Comparison of ENCODE assay signal across 8 cellular contexts in genomic region chr15:78762386-78762961, GRCh38. TPM values are rescaled to one million over a fixed set of nuclear protein-coding genes. Genes with fewer than 3 reads are reported as not detected.
DNase-seq lines count a peak whose midpoint lies in the region; ATAC-seq and TF ChIP-seq lines count a peak whose summit lies in the region.
"Not testable (repeated sequence)": the region's sequence is repeated elsewhere in the genome, so short reads cannot be mapped to it uniquely, and the experiment has no call there.

No MANE protein-coding gene starts in this region.

- H3K4me2 ChIP-seq in DOHH2 (ENCODE audit: low read length): peak overlapping the region; percentile 76; the same call in 1 of the 2 replicates
- not testable (repeated sequence) for H3K4me2 ChIP-seq in osteoblast (ENCODE audit: insufficient read depth, low read length)

- not testable (repeated sequence) for H3K36me3 ChIP-seq in DOHH2 (ENCODE audit: control insufficient read depth, low read length); left ventricle myocardium inferior; lower lobe of right lung; osteoblast (ENCODE audit: insufficient read depth, low read length)

- not testable (repeated sequence) for H3K4me3 Mint-ChIP-seq in activated T-cell treated with anti-CD3 and anti-CD28 coated beads, Interleukin-2, amount 50 U/mL, for 24 hours; activated naive CD8-positive, alpha-beta T cell treated with anti-CD3 and anti-CD28 coated beads, Interleukin-2, amount 10 ng/mL, durations not matched to agents 7 days and 5 days; stimulated activated naive CD8-positive, alpha-beta T cell treated with anti-CD3 and anti-CD28 coated beads, Interleukin-15, Interleukin-2, amounts not matched to agents 100 ng/mL and 50 ng/mL, for 24 hours

- H3K9me3 Mint-ChIP-seq in activated T-cell treated with anti-CD3 and anti-CD28 coated beads, Interleukin-2, amount 50 U/mL, for 24 hours; activated naive CD8-positive, alpha-beta T cell treated with anti-CD3 and anti-CD28 coated beads, Interleukin-2, amount 10 ng/mL, durations not matched to agents 7 days and 5 days; stimulated activated naive CD8-positive, alpha-beta T cell treated with anti-CD3 and anti-CD28 coated beads, Interleukin-15, Interleukin-2, amounts not matched to agents 100 ng/mL and 50 ng/mL, for 24 hours: not testable (repeated sequence)

- POLR2A ChIA-PET in activated naive CD8-positive, alpha-beta T cell treated with anti-CD3 and anti-CD28 coated beads, Interleukin-2, amount 10 ng/mL, durations not matched to agents 7 days and 5 days (lab: Charles Lee): interaction anchor here (1.5 kb wide), 1 partner anchor 49 kb away, joined by 3 read pairs; no protein-coding TSS in a partner anchor

- H3K4me1 ChIP-seq in DOHH2 (ENCODE audit: control insufficient read depth, low read length): peaks cover 58% of the 10 kb centered on the region
- peaks cover 60% of the 10 kb centered on the region for H3K4me1 ChIP-seq in left ventricle myocardium inferior
- H3K4me1 ChIP-seq in lower lobe of right lung: peaks cover 20% of the 10 kb centered on the region
- H3K4me1 ChIP-seq in osteoblast (ENCODE audit: insufficient read depth, low read length): not testable (repeated sequence)

- peaks cover 24% of the 10 kb centered on the region for H3K4me1 Mint-ChIP-seq in activated T-cell treated with anti-CD3 and anti-CD28 coated beads, Interleukin-2, amount 50 U/mL, for 24 hours (ENCODE audit: low read depth)
- H3K4me1 Mint-ChIP-seq in activated naive CD8-positive, alpha-beta T cell treated with anti-CD3 and anti-CD28 coated beads, Interleukin-2, amount 10 ng/mL, durations not matched to agents 7 days and 5 days: peaks cover 17% of the 10 kb centered on the region
- H3K4me1 Mint-ChIP-seq in stimulated activated naive CD8-positive, alpha-beta T cell treated with anti-CD3 and anti-CD28 coated beads, Interleukin-15, Interleukin-2, amounts not matched to agents 100 ng/mL and 50 ng/mL, for 24 hours (ENCODE audit: low read depth): peaks cover 35% of the 10 kb centered on the region

- not testable (repeated sequence) for H3K27me3 Mint-ChIP-seq in activated T-cell treated with anti-CD3 and anti-CD28 coated beads, Interleukin-2, amount 50 U/mL, for 24 hours; activated naive CD8-positive, alpha-beta T cell treated with anti-CD3 and anti-CD28 coated beads, Interleukin-2, amount 10 ng/mL, durations not matched to agents 7 days and 5 days; stimulated activated naive CD8-positive, alpha-beta T cell treated with anti-CD3 and anti-CD28 coated beads, Interleukin-15, Interleukin-2, amounts not matched to agents 100 ng/mL and 50 ng/mL, for 24 hours

- H3K79me2 ChIP-seq in DOHH2 (ENCODE audit: control insufficient read depth, low read length); osteoblast (ENCODE audit: insufficient read depth, low read length): not testable (repeated sequence)

- DNase-seq in activated CD4-positive, CD25-positive, alpha-beta regulatory T cell treated with anti-CD3 and anti-CD28 coated beads, Interleukin-2, amount 50 U/mL, for 72 hours: peak; percentile 30
- not testable (repeated sequence) for DNase-seq in activated T-cell treated with anti-CD3 and anti-CD28 coated beads, Interleukin-2, amount 50 U/mL, for 24 hours; left ventricle myocardium inferior
- DNase-seq in activated naive CD8-positive, alpha-beta T cell treated with anti-CD3 and anti-CD28 coated beads, Interleukin-2, amount 10 ng/mL, durations not matched to agents 7 days and 5 days: peak; percentile 30
- peak; percentile 36 for DNase-seq in lower lobe of right lung
- peak; percentile 66 for DNase-seq in osteoblast (ENCODE audit: insufficient read length, low spot score, missing footprints)

- H4K20me1 ChIP-seq in DOHH2 (ENCODE audit: control insufficient read depth, insufficient read depth, low read depth, low read length); osteoblast (ENCODE audit: insufficient read depth, low read length): not testable (repeated sequence)

- not testable (repeated sequence) for H3K36me3 Mint-ChIP-seq in activated T-cell treated with anti-CD3 and anti-CD28 coated beads, Interleukin-2, amount 50 U/mL, for 24 hours (ENCODE audit: low read depth); activated naive CD8-positive, alpha-beta T cell treated with anti-CD3 and anti-CD28 coated beads, Interleukin-2, amount 10 ng/mL, durations not matched to agents 7 days and 5 days; stimulated activated naive CD8-positive, alpha-beta T cell treated with anti-CD3 and anti-CD28 coated beads, Interleukin-15, Interleukin-2, amounts not matched to agents 100 ng/mL and 50 ng/mL, for 24 hours (ENCODE audit: low read depth)

- H2AFZ ChIP-seq in osteoblast (ENCODE audit: low read length): not testable (repeated sequence)

- not testable (repeated sequence) for H3K4me3 ChIP-seq in DOHH2 (ENCODE audit: low read length); left ventricle myocardium inferior; lower lobe of right lung; osteoblast (ENCODE audit: insufficient read depth, low read length)

- not testable (repeated sequence) for H3K27me3 ChIP-seq in DOHH2 (ENCODE audit: control insufficient read depth, low read length); left ventricle myocardium inferior (ENCODE audit: low read depth); lower lobe of right lung (ENCODE audit: low read depth); osteoblast (ENCODE audit: insufficient read depth, low read length)

- not testable (repeated sequence) for TF ChIP-seq CTCF in DOHH2 (IDR thresholded peaks at IDR 0.05; ENCODE audit: low read depth, low read length, poor library complexity, severe bottlenecking); left ventricle myocardium inferior (IDR thresholded peaks at IDR 0.05; ENCODE audit: borderline replicate concordance); lower lobe of right lung (IDR thresholded peaks at IDR 0.05); osteoblast (IDR thresholded peaks at IDR 0.05; ENCODE audit: extremely low read depth, low read depth, low read length)

- not testable (repeated sequence) for ATAC-seq in activated naive CD8-positive, alpha-beta T cell treated with anti-CD3 and anti-CD28 coated beads, Interleukin-2, amount 10 ng/mL, durations not matched to agents 7 days and 5 days (ENCODE audit: low read depth); lower lobe of right lung

- not testable (repeated sequence) for H3K9me2 ChIP-seq in DOHH2 (replicated peaks; ENCODE audit: control insufficient read depth, low read length)

- intact Hi-C loops in left ventricle myocardium inferior (cut with micrococcal nuclease); lower lobe of right lung (cut with DNase I): not testable (repeated sequence)

- peaks cover 11% of the 10 kb centered on the region for H3F3A ChIP-seq in DOHH2 (ENCODE audit: control insufficient read depth, insufficient read depth)

- peak overlapping the region; percentile 94 for H3K27ac Mint-ChIP-seq in activated T-cell treated with anti-CD3 and anti-CD28 coated beads, Interleukin-2, amount 50 U/mL, for 24 hours
- H3K27ac Mint-ChIP-seq in activated naive CD8-positive, alpha-beta T cell treated with anti-CD3 and anti-CD28 coated beads, Interleukin-2, amount 10 ng/mL, durations not matched to agents 7 days and 5 days: peak overlapping the region; percentile 92
- peak overlapping the region; percentile 92 for H3K27ac Mint-ChIP-seq in stimulated activated naive CD8-positive, alpha-beta T cell treated with anti-CD3 and anti-CD28 coated beads, Interleukin-15, Interleukin-2, amounts not matched to agents 100 ng/mL and 50 ng/mL, for 24 hours

- H3K27ac ChIP-seq in DOHH2 (ENCODE audit: low read depth, low read length); lower lobe of right lung; osteoblast (ENCODE audit: low read depth, low read length): not testable (repeated sequence)
- H3K27ac ChIP-seq in left ventricle myocardium inferior (replicated peaks): peak overlapping the region; percentile 68

- not testable (repeated sequence) for H3K9me3 ChIP-seq in DOHH2 (ENCODE audit: control insufficient read depth, insufficient read depth, low read length); left ventricle myocardium inferior (replicated peaks); lower lobe of right lung; osteoblast (ENCODE audit: low read depth, low read length)

RNA-seq across cellular contexts. Expression of gene ADAMTS7, which starts 48.8 kb away (rescaled TPM):
- total RNA-seq in activated naive CD8-positive, alpha-beta T cell treated with anti-CD3 and anti-CD28 coated beads, Interleukin-2, amount 10 ng/mL, durations not matched to agents 7 days and 5 days: under 1 TPM in 1 of 2 experiments, not detected in 1; 0.14 TPM
- total RNA-seq in left ventricle myocardium inferior (24.2 TPM), lower lobe of right lung (5.3 TPM), osteoblast (32.4 and 34.0 TPM in 2 replicates)
